In genomic region chr1:22018583-22019559, GRCh38 we compare ENCODE assay signal across 9 cellular contexts. TPM values are rescaled to one million over a fixed set of nuclear protein-coding genes. Genes with fewer than 3 reads are reported as not detected.
DNase-seq lines count a peak whose midpoint lies in the region; ATAC-seq and TF ChIP-seq lines count a peak whose summit lies in the region.
"Had no signal": no experiment of that assay in that cellular context is flagged by ENCODE, and none has a peak within 500 bp of the region (broad histone marks: within the 10 kb centered on the region; RNA-seq: fewer than 3 reads in every experiment).

No MANE protein-coding gene starts in this region.

- peaks cover 25% of the 10 kb centered on the region for H3K4me1 ChIP-seq in CD8-positive, alpha-beta memory T cell (ENCODE audit: insufficient read depth, low read length)
- H3K4me1 ChIP-seq in heart right ventricle: peaks cover 0 to 30% (median 0%) of the 10 kb centered on the region in 9 donors

- no peaks in the 10 kb centered on the region for H3K27me3 Mint-ChIP-seq in CD8-positive, alpha-beta memory T cell
- no peaks in the 10 kb centered on the region for H3K27me3 Mint-ChIP-seq in activated T-helper 17 cell treated with anti-CD3 and anti-CD28 coated beads, Interleukin-2, amount 50 U/mL, for 72 hours

- CTCF ChIA-PET in CD8-positive, alpha-beta memory T cell (lab: Charles Lee): interaction anchor here (1.1 kb wide), 1 partner anchor 40 kb away, joined by 3 read pairs; no protein-coding TSS in a partner anchor

- H3K27ac ChIP-seq in CD8-positive, alpha-beta memory T cell (ENCODE audit: low read depth, low read length): peak overlapping the region; percentile 26
- H3K27ac ChIP-seq in heart right ventricle: peak overlapping the region in 2 of 10 donors; percentile 34 to 85

- peak overlapping the region in 5 of 7 donors; percentile 3 to 60 (median 57) for H3K4me3 Mint-ChIP-seq in CD8-positive, alpha-beta memory T cell
- H3K4me3 Mint-ChIP-seq in activated T-helper 17 cell treated with anti-CD3 and anti-CD28 coated beads, Interleukin-2, amount 50 U/mL, for 72 hours: peak overlapping the region; percentile 81

- peaks cover 19 to 26% (median 24%) of the 10 kb centered on the region in 3 donors for H3K4me1 Mint-ChIP-seq in CD8-positive, alpha-beta memory T cell
- H3K4me1 Mint-ChIP-seq in activated T-helper 17 cell treated with anti-CD3 and anti-CD28 coated beads, Interleukin-2, amount 50 U/mL, for 72 hours: peaks cover 23% of the 10 kb centered on the region

- peak; percentile 77 for TF ChIP-seq POLR2A in Raji (IDR thresholded peaks at IDR 0.05; ENCODE audit: insufficient read depth, low read depth, low read length)

- POLR2A ChIA-PET in CD8-positive, alpha-beta memory T cell (lab: Charles Lee): interaction anchor here (0.6 to 0.9 kb wide), 2 partner anchors 50 to 79 kb away, joined by 3 read pairs; no protein-coding TSS in a partner anchor

- TF ChIP-seq CTCF in HFF-Myc (IDR thresholded peaks at IDR 0.05; ENCODE audit: low read depth, low read length, missing control alignments) (peak; percentile 32), heart right ventricle (IDR thresholded peaks at IDR 0.05) (peak in 1 of 9 donors; percentile 40)

- H3K36me3 Mint-ChIP-seq in CD8-positive, alpha-beta memory T cell: no peaks in the 10 kb centered on the region
- H3K36me3 Mint-ChIP-seq in activated T-helper 17 cell treated with anti-CD3 and anti-CD28 coated beads, Interleukin-2, amount 50 U/mL, for 72 hours (ENCODE audit: low read depth): peaks cover 6% of the 10 kb centered on the region

- no peaks in the 10 kb centered on the region for H3K9me3 Mint-ChIP-seq in CD8-positive, alpha-beta memory T cell
- peaks cover 4% of the 10 kb centered on the region for H3K9me3 Mint-ChIP-seq in activated T-helper 17 cell treated with anti-CD3 and anti-CD28 coated beads, Interleukin-2, amount 50 U/mL, for 72 hours

- 61 to 67% methylated on average over 10 of the region's 10 CpGs for WGBS in heart right ventricle, 2 donors

- peak; percentile 26 to 78 (median 29) for DNase-seq in CD8-positive, alpha-beta memory T cell
- peak; percentile 33 for DNase-seq in HFF-Myc (ENCODE audit: extremely low read depth, low read depth)
- no peak for DNase-seq in heart right ventricle
- peak; percentile 57 to 75 for DNase-seq in stimulated activated CD4-positive, alpha-beta T cell treated with anti-CD3 and anti-CD28 coated beads, Interleukin-2, amount 100 ng/mL, for 24 hours
- no peak for DNase-seq in H4 (ENCODE audit: low spot score)

- peak; percentile 99 for ATAC-seq in activated T-helper 17 cell treated with anti-CD3 and anti-CD28 coated beads, Interleukin-2, amount 50 U/mL, for 72 hours (replicated peaks)
- peak in 6 of 8 donors; percentile 55 to 89 (median 74) for ATAC-seq in heart right ventricle
- no peak for ATAC-seq in HG02571 (IDR thresholded peaks at IDR 0.05; ENCODE audit: unreplicated experiment)

- no peaks in the 10 kb centered on the region for H3K27me3 ChIP-seq in CD8-positive, alpha-beta memory T cell (ENCODE audit: insufficient read depth, low read length, poor library complexity, severe bottlenecking)
- no peaks in the 10 kb centered on the region for H3K27me3 ChIP-seq in heart right ventricle

- H3K36me3 ChIP-seq in CD8-positive, alpha-beta memory T cell (ENCODE audit: insufficient read depth, low read length): no peaks in the 10 kb centered on the region
- H3K36me3 ChIP-seq in heart right ventricle: no peaks in the 10 kb centered on the region
- H3K36me3 ChIP-seq: thoracic aorta had no signal

- no peaks in the 10 kb centered on the region for H3K9me3 ChIP-seq in CD8-positive, alpha-beta memory T cell (ENCODE audit: low read length)
- H3K9me3 ChIP-seq in heart right ventricle: no peaks in the 10 kb centered on the region
- H3K9me3 ChIP-seq: thoracic aorta had no signal

- H3K27ac Mint-ChIP-seq in CD8-positive, alpha-beta memory T cell: peak overlapping the region; percentile 26 to 97 (median 84)
- peak overlapping the region; percentile 98 for H3K27ac Mint-ChIP-seq in activated T-helper 17 cell treated with anti-CD3 and anti-CD28 coated beads, Interleukin-2, amount 50 U/mL, for 72 hours

- no peak overlapping the region for H3K4me3 ChIP-seq in CD8-positive, alpha-beta memory T cell (ENCODE audit: low read length)
- H3K4me3 ChIP-seq in HFF-Myc (replicated peaks; ENCODE audit: low read depth, low read length) (no peak overlapping the region), heart right ventricle (no peak overlapping the region)
- H3K4me3 ChIP-seq: thoracic aorta had no signal

- intact Hi-C loops in heart right ventricle (cut with DNase I): no loop called here

RNA-seq across cellular contexts. Expression of gene CELA3A, which starts 17.4 kb away (rescaled TPM):
- total RNA-seq in CD8-positive, alpha-beta memory T cell: not detected
- polyA plus RNA-seq in CD8-positive, alpha-beta memory T cell: not detected
- total RNA-seq in activated T-helper 17 cell treated with anti-CD3 and anti-CD28 coated beads, Interleukin-2, amount 50 U/mL, for 72 hours: not detected
- 1 to 10 TPM in 7 of 10 donors, not detected in 3; 2.9 to 4.6 (median 3.8) TPM for total RNA-seq in heart right ventricle
- under 1 TPM in 1 of 2 donors, not detected in 1; 0.58 TPM for polyA plus RNA-seq in heart right ventricle
- not detected in 2 replicates for total RNA-seq in H4 (2014; rRNA removed; shearing (Covaris generic))

RNA-seq across cellular contexts. Expression of gene CDC42, which starts 33.6 kb away (rescaled TPM):
- total RNA-seq in CD8-positive, alpha-beta memory T cell: 100 to 1,000 TPM; 317 to 347 TPM
- polyA plus RNA-seq in CD8-positive, alpha-beta memory T cell: 294 TPM
- 100 to 1,000 TPM; 243 to 264 TPM for total RNA-seq in activated T-helper 17 cell treated with anti-CD3 and anti-CD28 coated beads, Interleukin-2, amount 50 U/mL, for 72 hours
- 100 to 1,000 TPM; 139 to 259 (median 174) TPM for total RNA-seq in heart right ventricle
- polyA plus RNA-seq in heart right ventricle: 100 to 1,000 TPM in 1 of 2 donors, 10 to 100 TPM in 1; 68.7 to 137 TPM
- total RNA-seq in H4 (2014; rRNA removed; shearing (Covaris generic)): 384 and 429 TPM in 2 replicates

RNA-seq across cellular contexts. Expression of gene CELA3B, which starts 42.0 kb away (rescaled TPM):
- not detected for total RNA-seq in CD8-positive, alpha-beta memory T cell
- polyA plus RNA-seq in CD8-positive, alpha-beta memory T cell: not detected
- total RNA-seq in activated T-helper 17 cell treated with anti-CD3 and anti-CD28 coated beads, Interleukin-2, amount 50 U/mL, for 72 hours: not detected
- 1 to 10 TPM in 7 of 10 donors, not detected in 3; 1.1 to 2.5 (median 1.3) TPM for total RNA-seq in heart right ventricle
- under 1 TPM in 1 of 2 donors, not detected in 1; 0.13 TPM for polyA plus RNA-seq in heart right ventricle
- total RNA-seq in H4 (2014; rRNA removed; shearing (Covaris generic)): not detected in 2 replicates

Comparison
In these comparisons a context has a peak if more than half of its experiments do, and no peak if none do; other contexts are left out.
1. DNase-seq: peak in CD8-positive, alpha-beta memory T cell (5 of 5), HFF-Myc (single experiment) and stimulated activated CD4-positive, alpha-beta T cell treated with anti-CD3 and anti-CD28 coated beads, Interleukin-2, amount 100 ng/mL, for 24 hours (2 of 2); none in heart right ventricle (0 of 2) and H4 (single experiment).